11 cellular contexts compared by ENCODE assay signal in genomic region chr2:65107530-65107929, GRCh38.
"Had no signal": no experiment of that assay in that cellular context is flagged by ENCODE, and none has a peak within 500 bp of the region (broad histone marks: within the 10 kb centered on the region; RNA-seq: fewer than 3 reads in every experiment).

No MANE protein-coding gene starts in this region.

- H3K4me3 Mint-ChIP-seq: activated T-cell treated with anti-CD3 and anti-CD28 coated beads, Interleukin-2, amount 50 U/mL, for 72 hours had no signal

- H3K27me3 ChIP-seq: spleen, upper lobe of left lung had no signal

- H3K27ac ChIP-seq: spleen had no signal

- H3K27ac Mint-ChIP-seq: activated T-cell treated with anti-CD3 and anti-CD28 coated beads, Interleukin-2, amount 50 U/mL, for 72 hours had no signal

- H3K4me3 ChIP-seq: spleen, upper lobe of left lung had no signal

- H3K9me3 Mint-ChIP-seq: activated T-cell treated with anti-CD3 and anti-CD28 coated beads, Interleukin-2, amount 50 U/mL, for 72 hours; immature natural killer cell had no signal

- DNase-seq: activated CD4-positive, alpha-beta T cell treated with anti-CD3 and anti-CD28 coated beads, Interleukin-2, amount 50 U/mL, for 48 hours; activated T-cell treated with anti-CD3 and anti-CD28 coated beads, Interleukin-2, amount 50 U/mL, for 72 hours; glutamatergic neuron; immature natural killer cell; left cardiac atrium; SHP77 treated with DMSO at 0.1 percent for 48 hours; spleen; stimulated activated CD4-positive, alpha-beta T cell treated with anti-CD3 and anti-CD28 coated beads, Interleukin-1b, Interleukin-23, amount 100 ng/mL, for 48 hours; stimulated activated naive CD4-positive, alpha-beta T cell; upper lobe of left lung had no signal

- ATAC-seq: activated T-cell treated with anti-CD3 and anti-CD28 coated beads, Interleukin-2, amount 50 U/mL, for 72 hours; sciatic nerve had no signal

- H3K9me3 ChIP-seq: spleen, upper lobe of left lung had no signal
